12 cellular contexts compared by ENCODE assay signal in genomic region chr1:178052650-178053461, GRCh38. TPM values are rescaled to one million over a fixed set of nuclear protein-coding genes. Genes with fewer than 3 reads are reported as not detected.
DNase-seq lines count a peak whose midpoint lies in the region; ATAC-seq and TF ChIP-seq lines count a peak whose summit lies in the region.
"Had no signal": no experiment of that assay in that cellular context is flagged by ENCODE, and none has a peak within 500 bp of the region (broad histone marks: within the 10 kb centered on the region; RNA-seq: fewer than 3 reads in every experiment).

No MANE protein-coding gene starts in this region.

- H3K4me3 ChIP-seq in BLaER1 treated with 17β-estradiol and CSF1 and Interleukin-3, amounts not matched to agents 10 nM and 100 nM: no peak overlapping the region
- H3K4me3 ChIP-seq in epithelial cell of esophagus (ENCODE audit: low read length): no peak overlapping the region
- no peak overlapping the region for H3K4me3 ChIP-seq in naive thymus-derived CD4-positive, alpha-beta T cell (ENCODE audit: low read length)

- DNase-seq in NCI-H748 (lab: John Stamatoyannopoulos, UW; ENCODE audit: unreplicated experiment) (peak; percentile 49), epithelial cell of esophagus (ENCODE audit: low read depth) (peak; percentile 29), nephron progenitor cell (no peak), ureter (ENCODE audit: low spot score) (no peak), DMS114 treated with DMSO at 0.1 percent for 48 hours (lab: John Stamatoyannopoulos, UW; ENCODE audit: unreplicated experiment) (no peak), NCI-H510A treated with DMSO at 0.1 percent for 48 hours (lab: John Stamatoyannopoulos, UW) (no peak)
- DNase-seq in naive thymus-derived CD4-positive, alpha-beta T cell: no peak
- DNase-seq: activated CD8-positive, alpha-beta memory T cell treated with anti-CD3 and anti-CD28 coated beads, Interleukin-2, amount 50 U/mL, for 48 hours; MM.1S had no signal

- no peaks in the 10 kb centered on the region for H4K20me1 ChIP-seq in BLaER1 treated with 17β-estradiol and CSF1 and Interleukin-3, amounts not matched to agents 10 nM and 100 nM

- no peak for ATAC-seq in naive thymus-derived CD4-positive, alpha-beta T cell

- H3K4me1 ChIP-seq in BLaER1 treated with 17β-estradiol and CSF1 and Interleukin-3, amounts not matched to agents 10 nM and 100 nM: peaks cover 40 to 56% (median 48%) of the 10 kb centered on the region in 10 experiments
- H3K4me1 ChIP-seq in naive thymus-derived CD4-positive, alpha-beta T cell (ENCODE audit: control insufficient read depth in 2 of 2, insufficient read depth in 2 of 2, low read length in 2 of 2): no peaks in the 10 kb centered on the region

- CTCF ChIA-PET in naive thymus-derived CD4-positive, alpha-beta T cell (lab: Charles Lee): no interaction called here

- POLR2A ChIA-PET in naive thymus-derived CD4-positive, alpha-beta T cell (lab: Charles Lee): no interaction called here

- H3K9me3 Mint-ChIP-seq in nephron progenitor cell: no peaks in the 10 kb centered on the region
- H3K9me3 Mint-ChIP-seq in naive thymus-derived CD4-positive, alpha-beta T cell: peaks cover 0 to 6% (median 0%) of the 10 kb centered on the region in 11 donors
- H3K9me3 Mint-ChIP-seq: dendritic cell treated with granulocyte-macrophage colony-stimulating factor and Interleukin-4, amounts not matched to agents 40 ng/mL and 50 ng/mL, for 4 days; memory B cell had no signal

- H3K4me3 Mint-ChIP-seq in nephron progenitor cell: peak overlapping the region; percentile 55
- H3K4me3 Mint-ChIP-seq in naive thymus-derived CD4-positive, alpha-beta T cell: no peak overlapping the region
- H3K4me3 Mint-ChIP-seq: dendritic cell treated with granulocyte-macrophage colony-stimulating factor and Interleukin-4, amounts not matched to agents 40 ng/mL and 50 ng/mL, for 4 days; memory B cell had no signal

- peak overlapping the region; percentile 43 to 80 (median 65) for H3K4me2 ChIP-seq in BLaER1 treated with 17β-estradiol and CSF1 and Interleukin-3, amounts not matched to agents 10 nM and 100 nM

- no peaks in the 10 kb centered on the region for H3K27me3 ChIP-seq in BLaER1 treated with 17β-estradiol and CSF1 and Interleukin-3, amounts not matched to agents 10 nM and 100 nM
- H3K27me3 ChIP-seq in naive thymus-derived CD4-positive, alpha-beta T cell (ENCODE audit: control insufficient read depth in 2 of 2, insufficient read depth in 2 of 2, low read length in 2 of 2): no peaks in the 10 kb centered on the region

- TF ChIP-seq CTCF in epithelial cell of esophagus (IDR thresholded peaks at IDR 0.05; ENCODE audit: insufficient read depth, low read depth, low read length, missing control alignments) (no peak), nephron progenitor cell (IDR thresholded peaks at IDR 0.05) (no peak)

- H3K9ac ChIP-seq in BLaER1 treated with 17β-estradiol and CSF1 and Interleukin-3, amounts not matched to agents 10 nM and 100 nM: no peak overlapping the region

- H3K27ac ChIP-seq in BLaER1 treated with 17β-estradiol and CSF1 and Interleukin-3, amounts not matched to agents 10 nM and 100 nM: peak overlapping the region in 2 of 11 experiments; percentile 3 to 11; a peak in 1 of 22 replicates
- no peak overlapping the region for H3K27ac ChIP-seq in naive thymus-derived CD4-positive, alpha-beta T cell (ENCODE audit: low read depth, low read length)

- intact Hi-C loops in naive thymus-derived CD4-positive, alpha-beta T cell (cut with micrococcal nuclease): no loop called here

- no peaks in the 10 kb centered on the region for H3K36me3 ChIP-seq in BLaER1 treated with 17β-estradiol and CSF1 and Interleukin-3, amounts not matched to agents 10 nM and 100 nM
- H3K36me3 ChIP-seq in naive thymus-derived CD4-positive, alpha-beta T cell (ENCODE audit: control insufficient read depth in 2 of 3, insufficient read depth in 3 of 3, low read length in 3 of 3): no peaks in the 10 kb centered on the region

- H3K9me3 ChIP-seq in BLaER1 treated with 17β-estradiol and CSF1 and Interleukin-3, amounts not matched to agents 10 nM and 100 nM (replicated peaks in 1 of 11): no peaks in the 10 kb centered on the region
- no peaks in the 10 kb centered on the region for H3K9me3 ChIP-seq in naive thymus-derived CD4-positive, alpha-beta T cell (ENCODE audit: control insufficient read depth in 2 of 3, low read length in 3 of 3)

- peak overlapping the region; percentile 62 for H3K27ac Mint-ChIP-seq in nephron progenitor cell
- H3K27ac Mint-ChIP-seq in naive thymus-derived CD4-positive, alpha-beta T cell: no peak overlapping the region
- H3K27ac Mint-ChIP-seq: dendritic cell treated with granulocyte-macrophage colony-stimulating factor and Interleukin-4, amounts not matched to agents 40 ng/mL and 50 ng/mL, for 4 days; memory B cell had no signal

- no peaks in the 10 kb centered on the region for H3K27me3 Mint-ChIP-seq in nephron progenitor cell (ENCODE audit: low read depth, poor library complexity)
- peaks cover 0 to 8% (median 5%) of the 10 kb centered on the region in 5 donors for H3K27me3 Mint-ChIP-seq in naive thymus-derived CD4-positive, alpha-beta T cell

- H3K36me3 Mint-ChIP-seq in nephron progenitor cell (ENCODE audit: low read depth): no peaks in the 10 kb centered on the region
- H3K36me3 Mint-ChIP-seq in naive thymus-derived CD4-positive, alpha-beta T cell: no peaks in the 10 kb centered on the region
- H3K36me3 Mint-ChIP-seq: memory B cell had no signal

- peaks cover 54% of the 10 kb centered on the region for H3K4me1 Mint-ChIP-seq in nephron progenitor cell
- peaks cover 0 to 3% (median 0%) of the 10 kb centered on the region in 7 donors for H3K4me1 Mint-ChIP-seq in naive thymus-derived CD4-positive, alpha-beta T cell

RNA-seq across cellular contexts. Expression of gene RASAL2, which starts 41.0 kb away (rescaled TPM):
- under 1 TPM in 4 of 5 experiments, not detected in 1; 0.11 to 0.69 (median 0.15) TPM for total RNA-seq in naive thymus-derived CD4-positive, alpha-beta T cell
- polyA plus RNA-seq in naive thymus-derived CD4-positive, alpha-beta T cell: not detected
- 26.0 TPM for total RNA-seq in ureter

Comparison
In these comparisons a context has a peak if more than half of its experiments do, and no peak if none do; other contexts are left out.
1. DNase-seq: peak in NCI-H748 (single experiment) and epithelial cell of esophagus (single experiment); none in nephron progenitor cell (single experiment), naive thymus-derived CD4-positive, alpha-beta T cell (0 of 9), ureter (single experiment), DMS114 treated with DMSO at 0.1 percent for 48 hours (single experiment) and NCI-H510A treated with DMSO at 0.1 percent for 48 hours (single experiment).
2. RNA of gene RASAL2, which starts 41.0 kb away (total RNA-seq): 26.0 TPM in ureter (single experiment); 0.11 to 0.69 TPM in naive thymus-derived CD4-positive, alpha-beta T cell; every median in the first group is over 10 times any median in the second.